8 cellular contexts compared by ENCODE assay signal in genomic region chr10:110496553-110497437, GRCh38. TPM values are rescaled to one million over a fixed set of nuclear protein-coding genes. Genes with fewer than 3 reads are reported as not detected.
A peak's percentile ranks its signal among the peaks of the same experiment; 100 is the strongest.
DNase-seq lines count a peak whose midpoint lies in the region; ATAC-seq, FAIRE-seq and TF ChIP-seq lines count a peak whose summit lies in the region.

No MANE protein-coding gene starts in this region.

- H3K9ac ChIP-seq in kidney (ENCODE audit: low read length in 2 of 2) = peak overlapping the region; percentile 30 to 68

- H3K4me1 Mint-ChIP-seq in activated naive CD8-positive, alpha-beta T cell treated with anti-CD3 and anti-CD28 coated beads, Interleukin-2, amount 50 U/mL, for 24 hours = peaks cover 49% of the 10 kb centered on the region

- no peaks in the 10 kb centered on the region for H3K36me3 ChIP-seq in heart left ventricle
- no peaks in the 10 kb centered on the region for H3K36me3 ChIP-seq in kidney (ENCODE audit: control insufficient read depth in 1 of 2, insufficient read depth in 2 of 2, low read length in 2 of 2)

- ATAC-seq in heart left ventricle = no peak
- ATAC-seq in activated naive CD8-positive, alpha-beta T cell treated with anti-CD3 and anti-CD28 coated beads, Interleukin-2, amount 50 U/mL, for 24 hours = no peak

- TF ChIP-seq POLR2A in heart left ventricle (IDR thresholded peaks at IDR 0.05) = no peak

- H3K4me3 ChIP-seq in heart left ventricle (peak overlapping the region; percentile 46 to 97 (median 83)), kidney (ENCODE audit: low read length in 2 of 2) (peak overlapping the region; percentile 67 to 69)

- H3K27ac ChIP-seq in heart left ventricle (peak overlapping the region; percentile 78 to 98 (median 94)), kidney (ENCODE audit: low read depth in 2 of 2, low read length in 2 of 2) (peak overlapping the region; percentile 59 to 85), substantia nigra (ENCODE audit: low read depth, low read length, poor library complexity, severe bottlenecking) (peak overlapping the region; percentile 55)

- no peak for TF ChIP-seq CTCF in heart left ventricle (IDR thresholded peaks at IDR 0.05)
- TF ChIP-seq CTCF in kidney (IDR thresholded peaks at IDR 0.05; ENCODE audit: borderline replicate concordance, extremely low read depth, insufficient read depth) = no peak

- peak overlapping the region; percentile 91 for H3K4me3 Mint-ChIP-seq in activated naive CD8-positive, alpha-beta T cell treated with anti-CD3 and anti-CD28 coated beads, Interleukin-2, amount 50 U/mL, for 24 hours

- H3K36me3 Mint-ChIP-seq in activated naive CD8-positive, alpha-beta T cell treated with anti-CD3 and anti-CD28 coated beads, Interleukin-2, amount 50 U/mL, for 24 hours (ENCODE audit: low read depth) = peaks cover 37% of the 10 kb centered on the region

- H3K27me3 Mint-ChIP-seq in activated naive CD8-positive, alpha-beta T cell treated with anti-CD3 and anti-CD28 coated beads, Interleukin-2, amount 50 U/mL, for 24 hours = no peaks in the 10 kb centered on the region

- H3K9me3 ChIP-seq in heart left ventricle = no peaks in the 10 kb centered on the region
- H3K9me3 ChIP-seq in kidney (ENCODE audit: control insufficient read depth in 1 of 2, low read length in 2 of 2) = no peaks in the 10 kb centered on the region

- H3K27ac Mint-ChIP-seq in activated naive CD8-positive, alpha-beta T cell treated with anti-CD3 and anti-CD28 coated beads, Interleukin-2, amount 50 U/mL, for 24 hours = peak overlapping the region; percentile 88

- no peak for FAIRE-seq in kidney (lab: Jason Lieb, UNC)
- FAIRE-seq in urothelium cell line (lab: Jason Lieb, UNC) = no peak

- intact Hi-C loops in heart left ventricle (cut with DNase I) = loop anchor here in 7 of 10 donors (2.0 to 10.0 kb wide), 9 partner anchors 41 to 359 kb away; no protein-coding TSS in a partner anchor
- intact Hi-C loops in cardiac septum (cut with DNase I) = loop anchor here (2.0 to 5.0 kb wide), 4 partner anchors 38 to 71 kb away; partner anchors contain the start of gene SMC3
- intact Hi-C loops in kidney (cut with DNase I) = no loop called here

- H3K4me1 ChIP-seq in heart left ventricle (peaks cover 3 to 61% (median 31%) of the 10 kb centered on the region in 12 donors), kidney (ENCODE audit: control insufficient read depth in 1 of 2, insufficient read depth in 1 of 2, low read depth in 1 of 2, low read length in 2 of 2) (peaks cover 2 to 8% of the 10 kb centered on the region in 2 donors)

- H3K27me3 ChIP-seq in heart left ventricle = no peaks in the 10 kb centered on the region

- DNase-seq in heart left ventricle (no peak), cardiac septum (ENCODE audit: low spot score) (no peak), kidney (no peak), substantia nigra (lab: John Stamatoyannopoulos, UW) (peak in 1 of 49 donors; percentile 46), NCI-H146 treated with DMSO at 0.1 percent for 48 hours (lab: John Stamatoyannopoulos, UW; ENCODE audit: unreplicated experiment) (no peak), NCI-H1105 (lab: John Stamatoyannopoulos, UW) (no peak), urothelium cell line (ENCODE audit: low spot score) (no peak)
- DNase-seq in activated naive CD8-positive, alpha-beta T cell treated with anti-CD3 and anti-CD28 coated beads, Interleukin-2, amount 50 U/mL, for 24 hours = no peak

- WGBS in heart left ventricle, 4 donors = 11 to 17% (median 14%) methylated on average over 19 to 22 of the region's 22 CpGs

- H3K9me3 Mint-ChIP-seq in activated naive CD8-positive, alpha-beta T cell treated with anti-CD3 and anti-CD28 coated beads, Interleukin-2, amount 50 U/mL, for 24 hours = no peaks in the 10 kb centered on the region

RNA-seq across cellular contexts. Expression of gene DUSP5, which starts 0.9 kb away (rescaled TPM):
- 10 to 100 TPM in 7 of 9 donors, 1 to 10 TPM in 2; 5.5 to 36.4 (median 16.1) TPM for total RNA-seq in heart left ventricle
- 10 to 100 TPM in 1 of 2 donors, 1 to 10 TPM in 1; 3.5 to 42.7 TPM for polyA plus RNA-seq in heart left ventricle
- 29.4 TPM for total RNA-seq in cardiac septum
- total RNA-seq in kidney = 23.7 TPM
- 9.0 TPM for polyA plus RNA-seq in kidney (ENCODE audit: insufficient read depth, low read depth, low replicate concordance)
